In the genomic region with DNA sequence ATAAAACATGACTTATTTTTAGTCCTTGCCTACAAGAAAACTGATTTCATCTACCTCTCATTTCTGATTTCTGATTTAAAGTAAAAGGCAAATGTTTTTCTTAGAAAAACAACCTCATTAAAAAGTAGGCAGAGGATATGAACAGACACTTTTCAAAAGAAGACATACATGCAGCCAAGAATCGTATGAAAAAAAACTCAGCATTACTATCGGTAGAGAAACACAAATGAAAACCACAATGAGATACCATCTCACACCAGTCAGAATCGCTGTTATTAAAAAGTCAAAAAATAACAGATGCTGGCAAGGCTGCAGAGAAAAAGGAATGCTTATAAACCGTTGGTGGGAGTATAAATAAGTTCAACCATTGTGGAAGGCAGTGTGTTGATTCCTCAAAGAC, we compare ENCODE assay signal across 19 cellular contexts.
"Had no signal": no experiment of that assay in that cellular context is flagged by ENCODE, and none has a peak within 500 bp of the region (broad histone marks: within the 10 kb centered on the region; RNA-seq: fewer than 3 reads in every experiment).

No MANE protein-coding gene starts in this region.

- DNase-seq: IMR-90, KG1, MV-4-11, NCI-H1048, NCI-H1105, NCI-H1417, NCI-H1436 treated with DMSO at 0.1 percent for 48 hours, NCI-H1694, NCI-H187 treated with DMSO at 0.1 percent for 48 hours, NCI-H2029 treated with DMSO at 0.1 percent for 48 hours, NCI-H2171 treated with DMSO at 0.1 percent for 48 hours, NCI-H524, NCI-H526 treated with DMSO at 0.1 percent for 48 hours, NCI-H748 treated with DMSO at 0.1 percent for 48 hours, SHP77, SK-N-SH, SW 1271 had no signal

- H3K27ac ChIP-seq: RWPE1 had no signal

- H3K9me3 ChIP-seq: SK-N-SH had no signal

- ATAC-seq: HepG2 had no signal

- H3K9me2 ChIP-seq: SK-N-SH had no signal

- H3K4me2 ChIP-seq: SK-N-SH had no signal

- H3K9ac ChIP-seq: SK-N-SH had no signal
